18 cellular contexts compared by ENCODE assay signal in the genomic region with DNA sequence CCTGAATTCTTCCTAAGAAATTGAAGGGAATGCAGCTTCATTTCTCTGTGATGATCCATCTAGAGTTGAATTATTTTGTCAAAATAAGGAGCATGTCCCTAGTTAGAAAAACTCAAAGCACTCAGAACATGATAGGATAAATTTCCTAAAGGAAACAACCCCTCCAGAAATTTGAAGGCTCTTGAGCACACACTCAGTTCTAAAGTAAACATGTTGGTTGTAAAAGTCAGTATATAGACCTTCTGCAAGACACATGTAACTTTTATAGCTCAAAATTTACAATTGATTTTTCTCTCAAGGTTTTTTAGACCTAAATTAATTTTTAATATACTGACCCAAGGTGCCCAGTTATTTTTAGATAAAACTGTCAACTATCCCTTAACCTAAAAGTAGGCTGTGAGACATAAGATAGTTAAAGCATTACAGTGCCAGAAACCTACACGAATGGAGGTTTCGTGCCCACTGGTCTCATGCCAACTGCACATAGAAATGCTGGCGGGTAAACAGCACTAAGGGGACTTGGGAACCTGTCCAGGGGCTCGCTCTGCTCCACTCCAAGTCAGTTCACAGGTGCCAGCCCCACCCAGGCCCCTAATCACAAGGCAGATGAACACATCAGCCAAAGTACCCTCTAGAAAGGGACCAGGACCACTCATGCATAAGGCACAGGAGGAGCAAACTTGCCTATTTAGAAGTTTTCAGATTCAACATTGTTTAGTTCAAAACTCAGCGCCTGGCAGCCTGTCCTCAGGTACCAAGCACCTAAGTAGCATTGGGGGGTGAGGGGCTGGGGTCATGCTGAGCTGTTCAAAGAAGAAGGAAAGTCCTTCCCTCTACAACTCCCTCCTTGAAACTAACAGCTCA.
DNase-seq lines count a peak whose midpoint lies in the region; ATAC-seq, FAIRE-seq and TF ChIP-seq lines count a peak whose summit lies in the region.
"Had no signal": no experiment of that assay in that cellular context is flagged by ENCODE, and none has a peak within 500 bp of the region (broad histone marks: within the 10 kb centered on the region; RNA-seq: fewer than 3 reads in every experiment).

No MANE protein-coding gene starts in this region.

- H3K27me3 ChIP-seq in right atrium auricular region: no peaks in the 10 kb centered on the region
- H3K27me3 ChIP-seq in esophagus muscularis mucosa: no peaks in the 10 kb centered on the region
- no peaks in the 10 kb centered on the region for H3K27me3 ChIP-seq in thyroid gland
- H3K27me3 ChIP-seq: gastroesophageal sphincter, tibial artery had no signal

- H3K36me3 ChIP-seq in right atrium auricular region (no peaks in the 10 kb centered on the region), esophagus muscularis mucosa (peaks cover 0 to 4% (median 0%) of the 10 kb centered on the region in 4 donors), thyroid gland (no peaks in the 10 kb centered on the region)
- H3K36me3 ChIP-seq: gastroesophageal sphincter, tibial artery had no signal

- H3K27ac Mint-ChIP-seq in activated T-cell treated with anti-CD3 and anti-CD28 coated beads, Interleukin-2, amount 50 U/mL, for 72 hours: no peak overlapping the region
- no peak overlapping the region for H3K27ac Mint-ChIP-seq in activated CD4-positive, alpha-beta T cell treated with anti-CD3 and anti-CD28 coated beads, Interleukin-2, amount 10 ng/mL, durations not matched to agents 7 days and 5 days
- H3K27ac Mint-ChIP-seq: activated CD4-positive, alpha-beta T cell treated with anti-CD3 and anti-CD28 coated beads for 36 hours; activated CD8-positive, alpha-beta memory T cell treated with anti-CD3 and anti-CD28 coated beads, Interleukin-2, amount 10 ng/mL, durations not matched to agents 7 days and 5 days; activated naive CD8-positive, alpha-beta T cell treated with anti-CD3 and anti-CD28 coated beads for 36 hours; activated T-helper 17 cell treated with anti-CD3 and anti-CD28 coated beads, Interleukin-2, amount 50 U/mL, for 72 hours had no signal

- intact Hi-C loops in left ventricle myocardium superior (cut with micrococcal nuclease): no loop called here
- intact Hi-C loops in esophagus muscularis mucosa (cut with DNase I): loop anchor here (1.0 kb wide), 1 partner anchor 23 kb away; no protein-coding TSS in a partner anchor
- intact Hi-C loops in thyroid gland (cut with DNase I): no loop called here

- H3K4me1 ChIP-seq in right atrium auricular region: peaks cover 0 to 46% of the 10 kb centered on the region in 2 donors
- peaks cover 19 to 42% (median 36%) of the 10 kb centered on the region in 4 donors for H3K4me1 ChIP-seq in esophagus muscularis mucosa
- H3K4me1 ChIP-seq in thyroid gland: peaks cover 7% of the 10 kb centered on the region in 2 donors

- ATAC-seq in left ventricle myocardium superior: peak; percentile 38
- ATAC-seq in activated T-cell treated with anti-CD3 and anti-CD28 coated beads, Interleukin-2, amount 50 U/mL, for 72 hours (replicated peaks in 1 of 2): no peak

- DNase-seq in left ventricle myocardium superior (peak; percentile 39), right atrium auricular region (ENCODE audit: low spot score) (no peak), NCI-H345 treated with DMSO at 0.1 percent for 48 hours (lab: John Stamatoyannopoulos, UW; ENCODE audit: unreplicated experiment) (peak; percentile 21), esophagus muscularis mucosa (ENCODE audit: extremely low spot score) (peak; percentile 83), thyroid gland (peak; percentile 47 to 51), urothelium cell line (ENCODE audit: low spot score) (no peak)
- DNase-seq in activated T-cell treated with anti-CD3 and anti-CD28 coated beads, Interleukin-2, amount 50 U/mL, for 72 hours: no peak
- no peak for DNase-seq in activated CD4-positive, alpha-beta T cell treated with anti-CD3 and anti-CD28 coated beads, Interleukin-2, amount 10 ng/mL, durations not matched to agents 7 days and 5 days
- DNase-seq: activated CD8-positive, alpha-beta memory T cell treated with anti-CD3 and anti-CD28 coated beads, Interleukin-2, amount 10 ng/mL, durations not matched to agents 7 days and 5 days; effector CD8-positive, alpha-beta T cell; tibial artery had no signal

- no peaks in the 10 kb centered on the region for H3K36me3 Mint-ChIP-seq in activated T-cell treated with anti-CD3 and anti-CD28 coated beads, Interleukin-2, amount 50 U/mL, for 72 hours (ENCODE audit: insufficient read depth in 2 of 2)
- H3K36me3 Mint-ChIP-seq in activated CD4-positive, alpha-beta T cell treated with anti-CD3 and anti-CD28 coated beads, Interleukin-2, amount 10 ng/mL, durations not matched to agents 7 days and 5 days (ENCODE audit: low read depth): no peaks in the 10 kb centered on the region
- H3K36me3 Mint-ChIP-seq: activated CD8-positive, alpha-beta memory T cell treated with anti-CD3 and anti-CD28 coated beads, Interleukin-2, amount 10 ng/mL, durations not matched to agents 7 days and 5 days had no signal

- POLR2A ChIA-PET in activated CD4-positive, alpha-beta T cell treated with anti-CD3 and anti-CD28 coated beads, Interleukin-2, amount 10 ng/mL, durations not matched to agents 7 days and 5 days (lab: Charles Lee): no interaction called here

- TF ChIP-seq POLR2A in esophagus muscularis mucosa (IDR thresholded peaks at IDR 0.05; ENCODE audit: low read depth) (no peak), thyroid gland (IDR thresholded peaks at IDR 0.05) (no peak)

- H3K4me3 ChIP-seq in right atrium auricular region (no peak overlapping the region), esophagus muscularis mucosa (no peak overlapping the region), thyroid gland (replicated peaks in 1 of 3) (no peak overlapping the region)
- H3K4me3 ChIP-seq: gastroesophageal sphincter, tibial artery had no signal

- no peaks in the 10 kb centered on the region for H3K9me3 ChIP-seq in right atrium auricular region
- no peaks in the 10 kb centered on the region for H3K9me3 ChIP-seq in esophagus muscularis mucosa
- no peaks in the 10 kb centered on the region for H3K9me3 ChIP-seq in thyroid gland
- H3K9me3 ChIP-seq: gastroesophageal sphincter, tibial artery had no signal

- no peaks in the 10 kb centered on the region for H3K27me3 Mint-ChIP-seq in activated T-cell treated with anti-CD3 and anti-CD28 coated beads, Interleukin-2, amount 50 U/mL, for 72 hours (ENCODE audit: low read depth)
- no peaks in the 10 kb centered on the region for H3K27me3 Mint-ChIP-seq in activated CD4-positive, alpha-beta T cell treated with anti-CD3 and anti-CD28 coated beads, Interleukin-2, amount 10 ng/mL, durations not matched to agents 7 days and 5 days
- H3K27me3 Mint-ChIP-seq: activated CD4-positive, alpha-beta T cell treated with anti-CD3 and anti-CD28 coated beads for 36 hours; activated CD8-positive, alpha-beta memory T cell treated with anti-CD3 and anti-CD28 coated beads, Interleukin-2, amount 10 ng/mL, durations not matched to agents 7 days and 5 days; activated naive CD8-positive, alpha-beta T cell treated with anti-CD3 and anti-CD28 coated beads for 36 hours had no signal

- H3K4me1 Mint-ChIP-seq in activated T-cell treated with anti-CD3 and anti-CD28 coated beads, Interleukin-2, amount 50 U/mL, for 72 hours (ENCODE audit: low read depth): peaks cover 22% of the 10 kb centered on the region
- H3K4me1 Mint-ChIP-seq in activated CD4-positive, alpha-beta T cell treated with anti-CD3 and anti-CD28 coated beads, Interleukin-2, amount 10 ng/mL, durations not matched to agents 7 days and 5 days: peaks cover 1% of the 10 kb centered on the region

- H3K27ac ChIP-seq in right atrium auricular region (peak overlapping the region in 1 of 2 donors; percentile 48), esophagus muscularis mucosa (replicated peaks in 1 of 4) (no peak overlapping the region), thyroid gland (peak overlapping the region in 1 of 3 donors; percentile 28)
- H3K27ac ChIP-seq: gastroesophageal sphincter, RWPE1, tibial artery had no signal

- no peak overlapping the region for H3K4me3 Mint-ChIP-seq in activated T-cell treated with anti-CD3 and anti-CD28 coated beads, Interleukin-2, amount 50 U/mL, for 72 hours
- H3K4me3 Mint-ChIP-seq in activated CD4-positive, alpha-beta T cell treated with anti-CD3 and anti-CD28 coated beads, Interleukin-2, amount 10 ng/mL, durations not matched to agents 7 days and 5 days: no peak overlapping the region
- H3K4me3 Mint-ChIP-seq: activated CD4-positive, alpha-beta T cell treated with anti-CD3 and anti-CD28 coated beads for 36 hours; activated CD8-positive, alpha-beta memory T cell treated with anti-CD3 and anti-CD28 coated beads, Interleukin-2, amount 10 ng/mL, durations not matched to agents 7 days and 5 days; activated naive CD8-positive, alpha-beta T cell treated with anti-CD3 and anti-CD28 coated beads for 36 hours; activated T-helper 17 cell treated with anti-CD3 and anti-CD28 coated beads, Interleukin-2, amount 50 U/mL, for 72 hours; nephron had no signal

- TF ChIP-seq EP300 in esophagus muscularis mucosa (IDR thresholded peaks at IDR 0.05): no peak

- no peak for FAIRE-seq in urothelium cell line (lab: Jason Lieb, UNC)
- FAIRE-seq: small intestine had no signal

- TF ChIP-seq CTCF in right atrium auricular region (IDR thresholded peaks at IDR 0.05): no peak
- no peak for TF ChIP-seq CTCF in esophagus muscularis mucosa (IDR thresholded peaks at IDR 0.05)
- no peak for TF ChIP-seq CTCF in thyroid gland (IDR thresholded peaks at IDR 0.05)

- 65% methylated on average over 4 of the region's 5 CpGs for WGBS in esophagus muscularis mucosa
- WGBS in thyroid gland, 2 donors: 25 to 42% methylated on average over 4 to 5 of the region's 5 CpGs

- CTCF ChIA-PET in activated CD4-positive, alpha-beta T cell treated with anti-CD3 and anti-CD28 coated beads, Interleukin-2, amount 10 ng/mL, durations not matched to agents 7 days and 5 days (lab: Charles Lee): interaction anchor here (1.4 to 3.3 kb wide), 2 partner anchors 8 to 24 kb away, joined by 3 to 11 read pairs; no protein-coding TSS in a partner anchor

- no peaks in the 10 kb centered on the region for H3K9me3 Mint-ChIP-seq in activated T-cell treated with anti-CD3 and anti-CD28 coated beads, Interleukin-2, amount 50 U/mL, for 72 hours
- H3K9me3 Mint-ChIP-seq in activated CD4-positive, alpha-beta T cell treated with anti-CD3 and anti-CD28 coated beads, Interleukin-2, amount 10 ng/mL, durations not matched to agents 7 days and 5 days: no peaks in the 10 kb centered on the region
- H3K9me3 Mint-ChIP-seq: activated naive CD8-positive, alpha-beta T cell treated with anti-CD3 and anti-CD28 coated beads for 36 hours; activated T-helper 17 cell treated with anti-CD3 and anti-CD28 coated beads, Interleukin-2, amount 50 U/mL, for 72 hours; nephron had no signal

Comparison
In these comparisons a context has a peak if more than half of its experiments do, and no peak if none do; other contexts are left out.
1. DNase-seq: peak in left ventricle myocardium superior (single experiment), NCI-H345 treated with DMSO at 0.1 percent for 48 hours (single experiment), esophagus muscularis mucosa (single experiment) and thyroid gland (2 of 2); none in right atrium auricular region (single experiment), urothelium cell line (single experiment), activated T-cell treated with anti-CD3 and anti-CD28 coated beads, Interleukin-2, amount 50 U/mL, for 72 hours (0 of 2) and activated CD4-positive, alpha-beta T cell treated with anti-CD3 and anti-CD28 coated beads, Interleukin-2, amount 10 ng/mL, durations not matched to agents 7 days and 5 days (single experiment).